8 cellular contexts compared by ENCODE assay signal in the genomic region with DNA sequence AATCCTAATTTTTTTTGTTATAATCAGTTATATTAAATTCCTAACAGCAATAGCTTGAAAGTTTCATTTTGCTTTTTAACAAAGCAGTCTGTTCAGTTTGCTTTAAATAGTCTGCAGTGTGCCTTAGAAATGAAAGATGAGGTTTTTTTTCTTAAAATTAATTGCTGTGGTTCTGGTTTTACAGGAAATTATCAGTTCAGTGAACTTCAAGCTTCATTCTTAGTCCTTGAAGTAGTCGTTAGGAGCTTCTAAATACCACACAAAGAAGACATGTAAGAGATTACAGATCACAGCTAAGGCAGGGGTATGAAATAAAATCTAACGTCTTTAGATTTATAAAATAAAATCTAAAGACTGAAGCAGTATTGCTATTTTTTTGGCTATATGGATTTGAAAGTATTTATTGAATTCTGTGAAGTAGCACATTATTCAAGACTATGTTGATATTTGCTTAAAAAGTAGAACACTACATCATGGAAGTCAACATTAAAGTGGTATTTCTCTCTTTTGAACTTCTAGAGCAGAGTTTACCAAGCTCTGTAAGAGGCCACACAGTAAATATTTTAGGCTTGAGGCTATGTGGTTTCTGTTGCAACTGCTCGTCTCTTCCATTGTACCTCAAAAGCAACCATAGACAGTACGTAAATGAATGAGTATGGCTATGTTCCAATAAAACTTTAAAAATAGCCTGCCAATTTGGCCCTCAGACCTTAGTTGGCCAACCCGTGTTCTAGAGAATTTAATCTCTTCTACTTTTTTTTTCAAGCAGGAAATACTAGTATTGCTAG. TPM values are rescaled to one million over a fixed set of nuclear protein-coding genes. Genes with fewer than 3 reads are reported as not detected.
A peak's percentile ranks its signal among the peaks of the same experiment; 100 is the strongest.
DNase-seq lines count a peak whose midpoint lies in the region; ATAC-seq and TF ChIP-seq lines count a peak whose summit lies in the region.

No MANE protein-coding gene starts in this region.

- no peaks in the 10 kb centered on the region for H3K9me3 Mint-ChIP-seq in activated CD8-positive, alpha-beta memory T cell treated with anti-CD3 and anti-CD28 coated beads, Interleukin-2, amount 10 ng/mL, durations not matched to agents 7 days and 5 days (ENCODE audit: low read depth)

- peaks cover 63% of the 10 kb centered on the region for H3K4me1 Mint-ChIP-seq in activated CD8-positive, alpha-beta memory T cell treated with anti-CD3 and anti-CD28 coated beads, Interleukin-2, amount 10 ng/mL, durations not matched to agents 7 days and 5 days

- peak overlapping the region; percentile 98 for H3K27ac Mint-ChIP-seq in activated CD8-positive, alpha-beta memory T cell treated with anti-CD3 and anti-CD28 coated beads, Interleukin-2, amount 10 ng/mL, durations not matched to agents 7 days and 5 days

- no peak for TF ChIP-seq POLR2A in gastroesophageal sphincter (IDR thresholded peaks at IDR 0.05)

- H3K27ac ChIP-seq in gastroesophageal sphincter (peak overlapping the region; percentile 25 to 64 (median 36)), colonic mucosa (no peak overlapping the region)

- peak overlapping the region; percentile 66 for H3K4me3 Mint-ChIP-seq in activated CD8-positive, alpha-beta memory T cell treated with anti-CD3 and anti-CD28 coated beads, Interleukin-2, amount 10 ng/mL, durations not matched to agents 7 days and 5 days

- intact Hi-C loops in colonic mucosa (cut with DNase I), result no loop called here

- H3K36me3 ChIP-seq in gastroesophageal sphincter (peaks cover 0 to 30% of the 10 kb centered on the region in 2 donors), colonic mucosa (no peaks in the 10 kb centered on the region)

- TF ChIP-seq CTCF in gastroesophageal sphincter (IDR thresholded peaks at IDR 0.05), result no peak
- no peak for TF ChIP-seq CTCF in colonic mucosa (IDR thresholded peaks at IDR 0.05)

- no peaks in the 10 kb centered on the region for H3K27me3 Mint-ChIP-seq in activated CD8-positive, alpha-beta memory T cell treated with anti-CD3 and anti-CD28 coated beads, Interleukin-2, amount 10 ng/mL, durations not matched to agents 7 days and 5 days

- H3K4me3 ChIP-seq in gastroesophageal sphincter (no peak overlapping the region), colonic mucosa (no peak overlapping the region)

- H3K4me1 ChIP-seq in gastroesophageal sphincter, result peaks cover 11 to 68% (median 16%) of the 10 kb centered on the region in 3 donors
- no peaks in the 10 kb centered on the region for H3K4me1 ChIP-seq in colonic mucosa

- peaks cover 32% of the 10 kb centered on the region for H3K36me3 Mint-ChIP-seq in activated CD8-positive, alpha-beta memory T cell treated with anti-CD3 and anti-CD28 coated beads, Interleukin-2, amount 10 ng/mL, durations not matched to agents 7 days and 5 days

- 4 to 8% methylated on average over 4 to 5 of the region's 5 CpGs for WGBS in gastroesophageal sphincter (ENCODE audit: low coverage in 1 of 2), 2 donors

- TF ChIP-seq EP300 in gastroesophageal sphincter (IDR thresholded peaks at IDR 0.05), result no peak

- no peak overlapping the region for H3K9ac ChIP-seq in colonic mucosa (ENCODE audit: low read depth in 2 of 2, low read length in 2 of 2)

- H3K9me3 ChIP-seq in gastroesophageal sphincter (no peaks in the 10 kb centered on the region), colonic mucosa (no peaks in the 10 kb centered on the region)

- DNase-seq in activated CD8-positive, alpha-beta memory T cell treated with anti-CD3 and anti-CD28 coated beads, Interleukin-2, amount 10 ng/mL, durations not matched to agents 7 days and 5 days, result peak; percentile 54
- DNase-seq in activated CD8-positive, alpha-beta memory T cell treated with anti-CD3 and anti-CD28 coated beads, Interleukin-2, amount 50 U/mL, for 48 hours, result no peak
- peak; percentile 69 for DNase-seq in SKM-1 treated with dmso at 0.1 percent for 144 hours (lab: John Stamatoyannopoulos, UW; ENCODE audit: unreplicated experiment)
- DNase-seq in stromal cell of bone marrow (ENCODE audit: low read depth), result peak; percentile 45
- DNase-seq in mucosa of gallbladder (ENCODE audit: low spot score), result no peak
- DNase-seq in colonic mucosa, result no peak

- CTCF ChIA-PET in activated CD8-positive, alpha-beta memory T cell treated with anti-CD3 and anti-CD28 coated beads, Interleukin-2, amount 10 ng/mL, durations not matched to agents 7 days and 5 days (lab: Charles Lee), result interaction anchor here (0.9 to 3.3 kb wide), 6 partner anchors 11 to 542 kb away, joined by 3 to 15 read pairs (median 6); partner anchors contain the start of gene FBXO11

- H3K27me3 ChIP-seq in gastroesophageal sphincter (no peaks in the 10 kb centered on the region), colonic mucosa (no peaks in the 10 kb centered on the region)

- peak; percentile 87 for ATAC-seq in activated CD8-positive, alpha-beta memory T cell treated with anti-CD3 and anti-CD28 coated beads, Interleukin-2, amount 10 ng/mL, durations not matched to agents 7 days and 5 days
- peak; percentile 46 for ATAC-seq in HG03064 (IDR thresholded peaks at IDR 0.05; ENCODE audit: low read depth, unreplicated experiment)
- peak; percentile 73 for ATAC-seq in gastroesophageal sphincter

RNA-seq across cellular contexts. Expression of gene PPP1R21, which starts 7.9 kb away (rescaled TPM):
- total RNA-seq in activated CD8-positive, alpha-beta memory T cell treated with anti-CD3 and anti-CD28 coated beads, Interleukin-2, amount 10 ng/mL, durations not matched to agents 7 days and 5 days, result 10 to 100 TPM; 49.9 to 56.6 TPM
- total RNA-seq in gastroesophageal sphincter, result 10 to 100 TPM; 45.0 to 73.8 (median 58.8) TPM
- 37.6 TPM for total RNA-seq in mucosa of gallbladder
- 10 to 100 TPM; 13.9 to 21.5 TPM for total RNA-seq in colonic mucosa

Comparison
In these comparisons a context has a peak if more than half of its experiments do, and no peak if none do; other contexts are left out.
1. DNase-seq: peak in activated CD8-positive, alpha-beta memory T cell treated with anti-CD3 and anti-CD28 coated beads, Interleukin-2, amount 10 ng/mL, durations not matched to agents 7 days and 5 days (single experiment), SKM-1 treated with dmso at 0.1 percent for 144 hours (single experiment) and stromal cell of bone marrow (single experiment); none in activated CD8-positive, alpha-beta memory T cell treated with anti-CD3 and anti-CD28 coated beads, Interleukin-2, amount 50 U/mL, for 48 hours (single experiment), mucosa of gallbladder (single experiment) and colonic mucosa (single experiment).
2. Peak in every context shown above with its lines, with median percentiles within 50 percentile points of each other: ATAC-seq.